ENCODE assay signal across 25 cellular contexts in genomic region chr2:673016-673415, GRCh38. TPM values are rescaled to one million over a fixed set of nuclear protein-coding genes. Genes with fewer than 3 reads are reported as not detected.
A peak's percentile ranks its signal among the peaks of the same experiment; 100 is the strongest.
DNase-seq lines count a peak whose midpoint lies in the region; ATAC-seq and TF ChIP-seq lines count a peak whose summit lies in the region.
"Had no signal": no experiment of that assay in that cellular context is flagged by ENCODE, and none has a peak within 500 bp of the region (broad histone marks: within the 10 kb centered on the region; RNA-seq: fewer than 3 reads in every experiment).

No MANE protein-coding gene starts in this region.

- H2AFZ ChIP-seq in PC-3 (ENCODE audit: low read length) = no peak overlapping the region
- H2AFZ ChIP-seq: GM23338, parathyroid adenoma had no signal

- H3K27ac Mint-ChIP-seq in natural killer cell (no peak overlapping the region), endothelial cell (ENCODE audit: unreplicated experiment) (peak overlapping the region; percentile 36)
- H3K27ac Mint-ChIP-seq in natural killer cell treated with Interleukin-12 subunit alpha and Interleukin-12 subunit beta and Interleukin-15 and Interleukin-18, amount 100 ng/mL, for 72 hours = no peak overlapping the region
- H3K27ac Mint-ChIP-seq: T-helper 2 cell treated with Interferon-gamma antibody and Interleukin-4, amounts not matched to agents 5 μg/mL and 100 μg/mL, for 36 hours had no signal

- H3K36me3 ChIP-seq in PC-3 (ENCODE audit: low read depth, low read length) = peaks cover 33% of the 10 kb centered on the region
- H3K36me3 ChIP-seq in Peyer's patch = peaks cover 0 to 44% (median 0%) of the 10 kb centered on the region in 3 donors

- no peak for TF ChIP-seq POLR2A in Peyer's patch (IDR thresholded peaks at IDR 0.05)

- H3K9me3 ChIP-seq in PC-3 (ENCODE audit: low read length) (no peaks in the 10 kb centered on the region), Peyer's patch (no peaks in the 10 kb centered on the region)
- H3K9me3 ChIP-seq: left lung, right atrium auricular region, spleen, thoracic aorta, vagina had no signal

- H3K79me2 ChIP-seq in PC-3 (ENCODE audit: low read length) = peaks cover 41% of the 10 kb centered on the region

- H4K20me1 ChIP-seq in PC-3 (ENCODE audit: low read length) = peaks cover 28% of the 10 kb centered on the region

- DNase-seq in natural killer cell = no peak
- DNase-seq in natural killer cell treated with Interleukin-12 subunit alpha and Interleukin-12 subunit beta and Interleukin-15 and Interleukin-18, amount 100 ng/mL, for 72 hours (ENCODE audit: low spot score) = no peak
- no peak for DNase-seq in PC-3
- no peak for DNase-seq in endothelial cell (ENCODE audit: low spot score)
- DNase-seq in NCI-H226 = no peak
- DNase-seq in NCI-H146 (lab: John Stamatoyannopoulos, UW) = no peak
- no peak for DNase-seq in Peyer's patch
- DNase-seq in dorsolateral prefrontal cortex = no peak
- DNase-seq: activated gamma-delta T cell treated with Interleukin-2 at 50 U/mL for 16 hours; Kasumi-1; midbrain; naive thymus-derived CD8-positive, alpha-beta T cell; NCI-H1092; NCI-H1930; spleen; stimulated activated CD4-positive, alpha-beta T cell treated with anti-CD3 and anti-CD28 coated beads, Interleukin-2, amount 100 ng/mL, for 48 hours; stimulated activated naive CD8-positive, alpha-beta T cell treated with anti-CD3 and anti-CD28 coated beads, Interleukin-15, Interleukin-2, amounts not matched to agents 100 U/mL and 50 U/mL, for 24 hours; WERI-Rb-1 had no signal

- no peaks in the 10 kb centered on the region for H3K9me3 Mint-ChIP-seq in natural killer cell
- H3K9me3 Mint-ChIP-seq in natural killer cell treated with Interleukin-12 subunit alpha and Interleukin-12 subunit beta and Interleukin-15 and Interleukin-18, amount 100 ng/mL, for 72 hours = no peaks in the 10 kb centered on the region
- H3K9me3 Mint-ChIP-seq in endothelial cell (ENCODE audit: unreplicated experiment) = no peaks in the 10 kb centered on the region
- H3K9me3 Mint-ChIP-seq: GM23338; naive thymus-derived CD8-positive, alpha-beta T cell had no signal

- CTCF ChIA-PET in PC-3 (lab: Charles Lee) = no interaction called here

- H3K27me3 Mint-ChIP-seq in natural killer cell (ENCODE audit: low read depth in 2 of 2) = no peaks in the 10 kb centered on the region
- H3K27me3 Mint-ChIP-seq in natural killer cell treated with Interleukin-12 subunit alpha and Interleukin-12 subunit beta and Interleukin-15 and Interleukin-18, amount 100 ng/mL, for 72 hours = no peaks in the 10 kb centered on the region
- peaks cover 17% of the 10 kb centered on the region for H3K27me3 Mint-ChIP-seq in endothelial cell (ENCODE audit: unreplicated experiment)
- H3K27me3 Mint-ChIP-seq: naive thymus-derived CD8-positive, alpha-beta T cell had no signal

- no peaks in the 10 kb centered on the region for H3K9me2 ChIP-seq in PC-3 (replicated peaks; ENCODE audit: low read length)

- ATAC-seq in natural killer cell = no peak
- no peak for ATAC-seq in natural killer cell treated with Interleukin-12 subunit alpha and Interleukin-12 subunit beta and Interleukin-15 and Interleukin-18, amount 100 ng/mL, for 72 hours
- no peak for ATAC-seq in PC-3
- ATAC-seq: GM23338; left lung; naive thymus-derived CD8-positive, alpha-beta T cell; stimulated activated naive CD8-positive, alpha-beta T cell treated with anti-CD3 and anti-CD28 coated beads, Interleukin-15, Interleukin-2, amounts not matched to agents 100 U/mL and 50 U/mL, for 24 hours had no signal

- H3K27ac ChIP-seq in PC-3 (ENCODE audit: low read length) (0 out of 2 replicates have a peak overlapping the region, but pooled peaks have one; percentile 2), Peyer's patch (no peak overlapping the region), dorsolateral prefrontal cortex (peak overlapping the region in 1 of 59 donors; percentile 27)
- H3K27ac ChIP-seq: left lung, parathyroid adenoma, right atrium auricular region, spleen, thoracic aorta, vagina, WERI-Rb-1 had no signal

- TF ChIP-seq CTCF in natural killer cell (IDR thresholded peaks at IDR 0.05) = no peak
- TF ChIP-seq CTCF in PC-3 (conservative IDR thresholded peaks at IDR 0.05; ENCODE audit: low read depth, low read length) = no peak
- no peak for TF ChIP-seq CTCF in endothelial cell (IDR thresholded peaks at IDR 0.05; ENCODE audit: unreplicated experiment)
- no peak for TF ChIP-seq CTCF in Peyer's patch (IDR thresholded peaks at IDR 0.05)
- no peak for TF ChIP-seq CTCF in dorsolateral prefrontal cortex (IDR thresholded peaks at IDR 0.05 in 54 of 56, conservative IDR thresholded peaks at IDR 0.05 in 2 of 56; ENCODE audit: low read depth in 1 of 56, partially characterized antibody in 56 of 56)

- H3K4me3 ChIP-seq in PC-3 (ENCODE audit: low read length) (no peak overlapping the region), Peyer's patch (no peak overlapping the region), dorsolateral prefrontal cortex (no peak overlapping the region)
- H3K4me3 ChIP-seq: GM23338, left lung, right atrium auricular region, spleen, thoracic aorta, vagina had no signal

- H3K4me1 Mint-ChIP-seq in natural killer cell (peaks cover 37 to 38% of the 10 kb centered on the region in 2 donors), endothelial cell (ENCODE audit: unreplicated experiment) (peaks cover 41% of the 10 kb centered on the region)
- peaks cover 35 to 38% of the 10 kb centered on the region in 2 donors for H3K4me1 Mint-ChIP-seq in natural killer cell treated with Interleukin-12 subunit alpha and Interleukin-12 subunit beta and Interleukin-15 and Interleukin-18, amount 100 ng/mL, for 72 hours (ENCODE audit: low read depth in 2 of 2)

- no peak overlapping the region for H3K9ac ChIP-seq in PC-3 (ENCODE audit: low read length)
- H3K9ac ChIP-seq: parathyroid adenoma had no signal

- H3K4me1 ChIP-seq in PC-3 (ENCODE audit: insufficient read depth, low read length) (peaks cover 42% of the 10 kb centered on the region), Peyer's patch (peaks cover 0 to 13% (median 3%) of the 10 kb centered on the region in 4 donors)
- H3K4me1 ChIP-seq: parathyroid adenoma had no signal

- peak overlapping the region; percentile 97 for H3K4me2 ChIP-seq in PC-3 (ENCODE audit: low read length)
- H3K4me2 ChIP-seq: GM23338 had no signal

- POLR2A ChIA-PET in PC-3 (lab: Charles Lee; ENCODE audit: unreplicated experiment) = no interaction called here

- intact Hi-C loops in natural killer cell (cut with micrococcal nuclease) = no loop called here
- intact Hi-C loops in PC-3 (cut with micrococcal nuclease) = loop anchor here (10.0 kb wide), 2 partner anchors 408 to 1062 kb away; partner anchors contain the start of genes ACP1 and SH3YL1
- intact Hi-C loops in dorsolateral prefrontal cortex (cut with DNase I) = no loop called here

- peak overlapping the region; percentile 47 for H3K4me3 Mint-ChIP-seq in natural killer cell
- H3K4me3 Mint-ChIP-seq in natural killer cell treated with Interleukin-12 subunit alpha and Interleukin-12 subunit beta and Interleukin-15 and Interleukin-18, amount 100 ng/mL, for 72 hours = no peak overlapping the region
- H3K4me3 Mint-ChIP-seq in endothelial cell (ENCODE audit: unreplicated experiment) = no peak overlapping the region
- H3K4me3 Mint-ChIP-seq: GM23338; naive thymus-derived CD8-positive, alpha-beta T cell; T-helper 2 cell treated with Interferon-gamma antibody and Interleukin-4, amounts not matched to agents 5 μg/mL and 100 μg/mL, for 36 hours had no signal

- H3K36me3 Mint-ChIP-seq in natural killer cell (peaks cover 6% of the 10 kb centered on the region), endothelial cell (ENCODE audit: low read depth, unreplicated experiment) (peaks cover 19% of the 10 kb centered on the region)
- H3K36me3 Mint-ChIP-seq in natural killer cell treated with Interleukin-12 subunit alpha and Interleukin-12 subunit beta and Interleukin-15 and Interleukin-18, amount 100 ng/mL, for 72 hours = peaks cover 21% of the 10 kb centered on the region

- no TSS peak for BruUV-seq in PC-3 (replicated peaks; lab: Mats Ljungman, UMichigan)

- peaks cover 12% of the 10 kb centered on the region for H3F3A ChIP-seq in PC-3 (ENCODE audit: low read length, unreplicated experiment)

- H3K27me3 ChIP-seq in PC-3 (ENCODE audit: low read length) (no peaks in the 10 kb centered on the region), Peyer's patch (no peaks in the 10 kb centered on the region), dorsolateral prefrontal cortex (no peaks in the 10 kb centered on the region)
- H3K27me3 ChIP-seq: left lung, right atrium auricular region, spleen, vagina had no signal

RNA-seq across cellular contexts. Expression of gene TMEM18, which starts 4.2 kb away (rescaled TPM):
- 10 to 100 TPM; 22.0 to 30.8 (median 22.1) TPM for total RNA-seq in natural killer cell
- total RNA-seq in natural killer cell treated with Interleukin-12 subunit alpha and Interleukin-12 subunit beta and Interleukin-15 and Interleukin-18, amount 100 ng/mL, for 72 hours = 10 to 100 TPM; 24.9 to 26.7 TPM
- total RNA-seq in PC-3 (2014; rRNA removed) = 25.5 and 30.8 TPM in 2 replicates
- total RNA-seq in endothelial cell (ENCODE audit: unreplicated experiment) = 26.3 TPM
- 10 to 100 TPM; 13.9 to 22.8 (median 16.4) TPM for total RNA-seq in Peyer's patch
- total RNA-seq in dorsolateral prefrontal cortex = 10 to 100 TPM in 118 of 120 experiments, 1 to 10 TPM in 2; 7.8 to 32.4 (median 21.4) TPM
